Comparison of ENCODE assay signal across 1 cellular context in genomic region chr1:161766102-161766981, GRCh38.
A peak's percentile ranks its signal among the peaks of the same experiment; 100 is the strongest.
TF ChIP-seq lines count a peak whose summit lies in the region.

ATF6 (plus strand) TSS chr1:161766320; CDS start chr1:161766361, 41 bp downstream.

TF ChIP-seq in HEK293, 187 proteins besides CTCF, POLR2A, EP300 and RAD21 (continued from another document):
- no peak for TF ChIP-seq KLF16 (tag by site-specific recombination; IDR thresholded peaks at IDR 0.05)
- TF ChIP-seq SCRT1 (tag by site-specific recombination; IDR thresholded peaks at IDR 0.05; ENCODE audit: borderline replicate concordance): 0 out of 2 replicates have a peak, but pooled peaks have one; percentile 11
- TF ChIP-seq PRDM6 (tag by site-specific recombination; IDR thresholded peaks at IDR 0.05): peak; percentile 95
- TF ChIP-seq ZNF350 (tag by site-specific recombination; IDR thresholded peaks at IDR 0.05): no peak
- no peak for TF ChIP-seq ZIC2 (tag by site-specific recombination; IDR thresholded peaks at IDR 0.05)
- TF ChIP-seq ZNF76 (tag by site-specific recombination; IDR thresholded peaks at IDR 0.05; ENCODE audit: borderline replicate concordance, low read depth): 0 out of 2 replicates have a peak, but pooled peaks have one; percentile 20
- TF ChIP-seq ZNF791 (tag by site-specific recombination; IDR thresholded peaks at IDR 0.05): no peak
- peak; percentile 55; the same call in 1 of the 2 replicates for TF ChIP-seq ZBTB44 (tag by site-specific recombination; IDR thresholded peaks at IDR 0.05)
- no peak for TF ChIP-seq ZNF354C (tag by site-specific recombination; IDR thresholded peaks at IDR 0.05; ENCODE audit: borderline replicate concordance, low read depth)
- no peak; the same call in 1 of the 2 replicates for TF ChIP-seq KLF1 (tag by site-specific recombination; IDR thresholded peaks at IDR 0.05)
- no peak for TF ChIP-seq HOXA7 (CRISPR knock-in tag; IDR thresholded peaks at IDR 0.05; ENCODE audit: borderline replicate concordance)
- 0 out of 2 replicates have a peak, but pooled peaks have one; percentile 43 for TF ChIP-seq REPIN1 (tag by site-specific recombination; IDR thresholded peaks at IDR 0.05; ENCODE audit: low read depth)
- TF ChIP-seq, protein P1, sequence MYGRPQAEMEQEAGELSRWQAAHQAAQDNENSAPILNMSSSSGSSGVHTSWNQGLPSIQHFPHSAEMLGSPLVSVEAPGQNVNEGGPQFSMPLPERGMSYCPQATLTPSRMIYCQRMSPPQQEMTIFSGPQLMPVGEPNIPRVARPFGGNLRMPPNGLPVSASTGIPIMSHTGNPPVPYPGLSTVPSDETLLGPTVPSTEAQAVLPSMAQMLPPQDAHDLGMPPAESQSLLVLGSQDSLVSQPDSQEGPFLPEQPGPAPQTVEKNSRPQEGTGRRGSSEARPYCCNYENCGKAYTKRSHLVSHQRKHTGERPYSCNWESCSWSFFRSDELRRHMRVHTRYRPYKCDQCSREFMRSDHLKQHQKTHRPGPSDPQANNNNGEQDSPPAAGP (tag by site-specific recombination; IDR thresholded peaks at IDR 0.05): no peak; the same call in 1 of the 2 replicates
- TF ChIP-seq PATZ1 (tag by site-specific recombination; IDR thresholded peaks at IDR 0.05): peak; percentile 65; the same call in 1 of the 2 replicates
- TF ChIP-seq SETDB1 (IDR thresholded peaks at IDR 0.05; ENCODE audit: insufficient read length, low read length): no peak
- TF ChIP-seq ZNF670 (tag by site-specific recombination; IDR thresholded peaks at IDR 0.05; ENCODE audit: low read depth): no peak
- peak; percentile 89; the same call in 1 of the 2 replicates for TF ChIP-seq ZBTB48 (tag by site-specific recombination; IDR thresholded peaks at IDR 0.05)
- TF ChIP-seq ZNF830 (tag by site-specific recombination; IDR thresholded peaks at IDR 0.05; ENCODE audit: low read depth): no peak
- no peak; the same call in 1 of the 2 replicates for TF ChIP-seq ZBTB6 (tag by site-specific recombination; IDR thresholded peaks at IDR 0.05)
- no peak for TF ChIP-seq ZNF202 (tag by site-specific recombination; IDR thresholded peaks at IDR 0.05; ENCODE audit: borderline replicate concordance)
- no peak for TF ChIP-seq ZNF114 (tag by site-specific recombination; IDR thresholded peaks at IDR 0.05)
- TF ChIP-seq, protein P2, sequence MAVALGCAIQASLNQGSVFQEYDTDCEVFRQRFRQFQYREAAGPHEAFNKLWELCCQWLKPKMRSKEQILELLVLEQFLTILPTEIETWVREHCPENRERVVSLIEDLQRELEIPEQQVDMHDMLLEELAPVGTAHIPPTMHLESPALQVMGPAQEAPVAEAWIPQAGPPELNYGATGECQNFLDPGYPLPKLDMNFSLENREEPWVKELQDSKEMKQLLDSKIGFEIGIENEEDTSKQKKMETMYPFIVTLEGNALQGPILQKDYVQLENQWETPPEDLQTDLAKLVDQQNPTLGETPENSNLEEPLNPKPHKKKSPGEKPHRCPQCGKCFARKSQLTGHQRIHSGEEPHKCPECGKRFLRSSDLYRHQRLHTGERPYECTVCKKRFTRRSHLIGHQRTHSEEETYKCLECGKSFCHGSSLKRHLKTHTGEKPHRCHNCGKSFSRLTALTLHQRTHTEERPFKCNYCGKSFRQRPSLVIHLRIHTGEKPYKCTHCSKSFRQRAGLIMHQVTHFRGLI (tag by site-specific recombination; IDR thresholded peaks at IDR 0.05): peak; percentile 30; the same call in 1 of the 2 replicates
- TF ChIP-seq, protein P3, sequence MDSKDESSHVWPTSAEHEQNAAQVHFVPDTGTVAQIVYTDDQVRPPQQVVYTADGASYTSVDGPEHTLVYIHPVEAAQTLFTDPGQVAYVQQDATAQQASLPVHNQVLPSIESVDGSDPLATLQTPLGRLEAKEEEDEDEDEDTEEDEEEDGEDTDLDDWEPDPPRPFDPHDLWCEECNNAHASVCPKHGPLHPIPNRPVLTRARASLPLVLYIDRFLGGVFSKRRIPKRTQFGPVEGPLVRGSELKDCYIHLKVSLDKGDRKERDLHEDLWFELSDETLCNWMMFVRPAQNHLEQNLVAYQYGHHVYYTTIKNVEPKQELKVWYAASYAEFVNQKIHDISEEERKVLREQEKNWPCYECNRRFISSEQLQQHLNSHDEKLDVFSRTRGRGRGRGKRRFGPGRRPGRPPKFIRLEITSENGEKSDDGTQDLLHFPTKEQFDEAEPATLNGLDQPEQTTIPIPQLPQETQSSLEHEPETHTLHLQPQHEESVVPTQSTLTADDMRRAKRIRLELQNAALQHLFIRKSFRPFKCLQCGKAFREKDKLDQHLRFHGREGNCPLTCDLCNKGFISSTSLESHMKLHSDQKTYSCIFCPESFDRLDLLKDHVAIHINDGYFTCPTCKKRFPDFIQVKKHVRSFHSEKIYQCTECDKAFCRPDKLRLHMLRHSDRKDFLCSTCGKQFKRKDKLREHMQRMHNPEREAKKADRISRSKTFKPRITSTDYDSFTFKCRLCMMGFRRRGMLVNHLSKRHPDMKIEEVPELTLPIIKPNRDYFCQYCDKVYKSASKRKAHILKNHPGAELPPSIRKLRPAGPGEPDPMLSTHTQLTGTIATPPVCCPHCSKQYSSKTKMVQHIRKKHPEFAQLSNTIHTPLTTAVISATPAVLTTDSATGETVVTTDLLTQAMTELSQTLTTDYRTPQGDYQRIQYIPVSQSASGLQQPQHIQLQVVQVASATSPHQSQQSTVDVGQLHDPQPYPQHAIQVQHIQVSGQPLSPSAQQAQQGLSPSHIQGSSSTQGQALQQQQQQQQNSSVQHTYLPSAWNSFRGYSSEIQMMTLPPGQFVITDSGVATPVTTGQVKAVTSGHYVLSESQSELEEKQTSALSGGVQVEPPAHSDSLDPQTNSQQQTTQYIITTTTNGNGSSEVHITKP (tag by site-specific recombination; IDR thresholded peaks at IDR 0.05): peak; percentile 97
- no peak for TF ChIP-seq ZFP41 (tag by site-specific recombination; IDR thresholded peaks at IDR 0.05; ENCODE audit: borderline replicate concordance)
